9 cellular contexts compared by ENCODE assay signal in the genomic region with DNA sequence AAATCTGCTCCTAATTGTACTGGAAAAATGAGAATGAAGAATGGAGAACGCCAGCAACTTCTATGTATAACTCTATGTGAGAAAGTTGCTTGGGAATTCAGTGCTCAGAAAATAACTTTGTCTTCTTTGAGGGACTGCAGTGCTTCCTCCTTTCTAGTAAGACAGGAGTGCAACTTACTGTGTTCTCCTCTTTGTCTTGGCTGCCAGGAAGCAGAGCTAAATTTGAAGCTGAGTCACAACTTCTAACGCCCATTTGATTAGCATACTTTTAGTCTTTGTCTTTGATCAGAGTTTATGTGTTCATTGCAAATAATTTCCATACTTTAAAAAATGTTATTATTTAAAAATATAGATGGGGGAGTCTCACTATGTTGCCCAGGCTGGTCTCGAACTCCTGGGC. TPM values are rescaled to one million over a fixed set of nuclear protein-coding genes. Genes with fewer than 3 reads are reported as not detected.
DNase-seq lines count a peak whose midpoint lies in the region; ATAC-seq lines count a peak whose summit lies in the region.
"Had no signal": no experiment of that assay in that cellular context is flagged by ENCODE, and none has a peak within 500 bp of the region (broad histone marks: within the 10 kb centered on the region; RNA-seq: fewer than 3 reads in every experiment).

No MANE protein-coding gene starts in this region.

- no peak for ATAC-seq in GM18498 (IDR thresholded peaks at IDR 0.05; ENCODE audit: unreplicated experiment)
- ATAC-seq in GM21737 (IDR thresholded peaks at IDR 0.05; ENCODE audit: unreplicated experiment), result no peak

- peaks cover 0 to 2% (median 0%) of the 10 kb centered on the region in 3 donors for H3K9me3 Mint-ChIP-seq in IgD-negative memory B cell
- H3K9me3 Mint-ChIP-seq in T-helper 1 cell treated with Interleukin-12 subunit alpha and Interleukin-12 subunit beta and Interleukin-4 antibody, amounts not matched to agents 30 μg/mL and 1 μg/mL, for 36 hours, result no peaks in the 10 kb centered on the region

- H3K36me3 Mint-ChIP-seq in IgD-negative memory B cell, result peaks cover 12% of the 10 kb centered on the region
- H3K36me3 Mint-ChIP-seq in T-helper 1 cell treated with Interleukin-12 subunit alpha and Interleukin-12 subunit beta and Interleukin-4 antibody, amounts not matched to agents 30 μg/mL and 1 μg/mL, for 36 hours (ENCODE audit: low read depth), result peaks cover 67% of the 10 kb centered on the region

- DNase-seq in CD1c-positive myeloid dendritic cell (ENCODE audit: extremely low spot score) (peak; percentile 71), iris pigment epithelial cell (ENCODE audit: low read depth) (peak; percentile 23), NCI-H1092 treated with DMSO at 0.1 percent for 48 hours (lab: John Stamatoyannopoulos, UW) (no peak), NCI-H1694 (lab: John Stamatoyannopoulos, UW) (no peak)
- DNase-seq: mesendoderm had no signal

- H3K27ac Mint-ChIP-seq in IgD-negative memory B cell, result peak overlapping the region in 2 of 3 donors; percentile 41 to 92
- peak overlapping the region; percentile 83 for H3K27ac Mint-ChIP-seq in T-helper 1 cell treated with Interleukin-12 subunit alpha and Interleukin-12 subunit beta and Interleukin-4 antibody, amounts not matched to agents 30 μg/mL and 1 μg/mL, for 36 hours

- H3K4me1 Mint-ChIP-seq in IgD-negative memory B cell, result peaks cover 50 to 84% (median 73%) of the 10 kb centered on the region in 3 donors
- H3K4me1 Mint-ChIP-seq in T-helper 1 cell treated with Interleukin-12 subunit alpha and Interleukin-12 subunit beta and Interleukin-4 antibody, amounts not matched to agents 30 μg/mL and 1 μg/mL, for 36 hours (ENCODE audit: low read depth), result peaks cover 76% of the 10 kb centered on the region

- H3K4me3 Mint-ChIP-seq in IgD-negative memory B cell, result peak overlapping the region in 3 of 4 donors; percentile 9 to 84 (median 71)
- no peak overlapping the region for H3K4me3 Mint-ChIP-seq in T-helper 1 cell treated with Interleukin-12 subunit alpha and Interleukin-12 subunit beta and Interleukin-4 antibody, amounts not matched to agents 30 μg/mL and 1 μg/mL, for 36 hours

- no peaks in the 10 kb centered on the region for H3K27me3 Mint-ChIP-seq in IgD-negative memory B cell
- H3K27me3 Mint-ChIP-seq in T-helper 1 cell treated with Interleukin-12 subunit alpha and Interleukin-12 subunit beta and Interleukin-4 antibody, amounts not matched to agents 30 μg/mL and 1 μg/mL, for 36 hours (ENCODE audit: low read depth), result no peaks in the 10 kb centered on the region

RNA-seq across cellular contexts. Expression of a gene that starts 6.6 kb away (rescaled TPM):
- polyA plus RNA-seq in IgD-negative memory B cell, result 217 TPM

Comparison
In these comparisons a context has a peak if more than half of its experiments do, and no peak if none do; other contexts are left out.
1. DNase-seq: peak in CD1c-positive myeloid dendritic cell (single experiment) and iris pigment epithelial cell (single experiment); none in NCI-H1092 treated with DMSO at 0.1 percent for 48 hours (single experiment) and NCI-H1694 (single experiment).